In genomic region chr12:49548822-49549648, GRCh38 we compare ENCODE assay signal across 9 cellular contexts. TPM values are rescaled to one million over a fixed set of nuclear protein-coding genes. Genes with fewer than 3 reads are reported as not detected.
DNase-seq lines count a peak whose midpoint lies in the region; ATAC-seq and TF ChIP-seq lines count a peak whose summit lies in the region.
"Had no signal": no experiment of that assay in that cellular context is flagged by ENCODE, and none has a peak within 500 bp of the region (broad histone marks: within the 10 kb centered on the region; RNA-seq: fewer than 3 reads in every experiment).

No MANE protein-coding gene starts in this region.

- no peak overlapping the region for H3K27ac ChIP-seq in smooth muscle cell (ENCODE audit: low read depth)

- no peaks in the 10 kb centered on the region for H3K36me3 Mint-ChIP-seq in activated T-cell treated with anti-CD3 and anti-CD28 coated beads, Interleukin-2, amount 50 U/mL, for 72 hours (ENCODE audit: insufficient read depth in 2 of 2)

- 25% methylated on average over 65 of the region's 70 CpGs for WGBS in smooth muscle cell (ENCODE audit: low lambda C conversion rate)

- peaks cover 13% of the 10 kb centered on the region for H3K27me3 Mint-ChIP-seq in activated T-cell treated with anti-CD3 and anti-CD28 coated beads, Interleukin-2, amount 50 U/mL, for 72 hours (ENCODE audit: low read depth)

- H3K4me3 Mint-ChIP-seq in activated T-cell treated with anti-CD3 and anti-CD28 coated beads, Interleukin-2, amount 50 U/mL, for 72 hours, result peak overlapping the region; percentile 68 to 75

- peak; percentile 59 for DNase-seq in GM13977 (ENCODE audit: low spot score)
- peak; percentile 42 to 47 for DNase-seq in activated T-cell treated with anti-CD3 and anti-CD28 coated beads, Interleukin-2, amount 50 U/mL, for 72 hours
- DNase-seq in left ventricle myocardium superior, result peak; percentile 71
- no peak for DNase-seq in smooth muscle cell (lab: John Stamatoyannopoulos, UW; ENCODE audit: unreplicated experiment)
- DNase-seq in T1000 (lab: John Stamatoyannopoulos, UW), result no peak

- peaks cover 47% of the 10 kb centered on the region for H3K27me3 ChIP-seq in smooth muscle cell (ENCODE audit: low read depth)

- no peaks in the 10 kb centered on the region for H3K9me3 ChIP-seq in smooth muscle cell (replicated peaks; ENCODE audit: low read depth)

- H3F3A ChIP-seq in smooth muscle cell (ENCODE audit: low read depth), result no peaks in the 10 kb centered on the region

- H3K27ac Mint-ChIP-seq in activated T-cell treated with anti-CD3 and anti-CD28 coated beads, Interleukin-2, amount 50 U/mL, for 72 hours, result no peak overlapping the region

- peak overlapping the region; percentile 31 for H3K4me3 ChIP-seq in smooth muscle cell

- no peaks in the 10 kb centered on the region for H3K36me3 ChIP-seq in smooth muscle cell (ENCODE audit: low read depth)

- no peak overlapping the region for H2AFZ ChIP-seq in smooth muscle cell (ENCODE audit: low read depth)

- intact Hi-C loops in left ventricle myocardium superior (cut with micrococcal nuclease), result no loop called here

- H3K4me1 Mint-ChIP-seq in activated T-cell treated with anti-CD3 and anti-CD28 coated beads, Interleukin-2, amount 50 U/mL, for 72 hours (ENCODE audit: low read depth), result peaks cover 11% of the 10 kb centered on the region

- in situ Hi-C loops in GM13977 (cut with MboI; ENCODE audit: low pct_unique_long_range_greater_than_20kb, low sequenced_read_pairs, unreplicated experiment), result no loop called here

- ATAC-seq in activated T-cell treated with anti-CD3 and anti-CD28 coated beads, Interleukin-2, amount 50 U/mL, for 72 hours (replicated peaks in 1 of 2), result peak; percentile 51 to 60
- ATAC-seq in left ventricle myocardium superior (peak; percentile 32), GM21515 (IDR thresholded peaks at IDR 0.05; ENCODE audit: unreplicated experiment) (no peak), GM21423 (IDR thresholded peaks at IDR 0.05; ENCODE audit: unreplicated experiment) (no peak), HG03457 (IDR thresholded peaks at IDR 0.05; ENCODE audit: unreplicated experiment) (no peak)
- ATAC-seq: Panc1 had no signal

- no peaks in the 10 kb centered on the region for H3K9me3 Mint-ChIP-seq in activated T-cell treated with anti-CD3 and anti-CD28 coated beads, Interleukin-2, amount 50 U/mL, for 72 hours

- peaks cover 9% of the 10 kb centered on the region for H3K4me1 ChIP-seq in smooth muscle cell (ENCODE audit: low read depth)

- TF ChIP-seq CTCF in GM13977 (IDR thresholded peaks at IDR 0.05; ENCODE audit: extremely low read depth, insufficient read depth, missing control alignments) (peak; percentile 38), smooth muscle cell (IDR thresholded peaks at IDR 0.05; ENCODE audit: borderline replicate concordance, insufficient read depth, poor library complexity, severe bottlenecking) (peak; percentile 24)

- H3K9ac ChIP-seq in smooth muscle cell (ENCODE audit: low read depth), result no peak overlapping the region

- no peaks in the 10 kb centered on the region for H4K20me1 ChIP-seq in smooth muscle cell (ENCODE audit: low read depth)

- H3K79me2 ChIP-seq in smooth muscle cell (ENCODE audit: low read depth), result no peaks in the 10 kb centered on the region

- H3K4me2 ChIP-seq in smooth muscle cell, result peak overlapping the region; percentile 87

RNA-seq across cellular contexts. Expression of gene KCNH3, which starts 10.2 kb away (rescaled TPM):
- total RNA-seq in activated T-cell treated with anti-CD3 and anti-CD28 coated beads, Interleukin-2, amount 50 U/mL, for 72 hours, result 1 to 10 TPM; 1.5 to 1.7 TPM
- total RNA-seq in left ventricle myocardium superior (0.30 TPM), smooth muscle cell (0.09 and 0.40 TPM in 2 replicates)
- 0.19 and 0.94 TPM in 2 replicates for polyA plus RNA-seq in smooth muscle cell

RNA-seq across cellular contexts. Expression of gene MCRS1, which starts 18.9 kb away (rescaled TPM):
- 10 to 100 TPM; 59.4 to 73.8 TPM for total RNA-seq in activated T-cell treated with anti-CD3 and anti-CD28 coated beads, Interleukin-2, amount 50 U/mL, for 72 hours
- total RNA-seq in left ventricle myocardium superior (94.4 TPM), smooth muscle cell (41.4 and 46.4 TPM in 2 replicates)
- polyA plus RNA-seq in smooth muscle cell, result 54.4 and 55.2 TPM in 2 replicates

RNA-seq across cellular contexts. Expression of gene FAM186B, which starts 56.4 kb away (rescaled TPM):
- total RNA-seq in activated T-cell treated with anti-CD3 and anti-CD28 coated beads, Interleukin-2, amount 50 U/mL, for 72 hours, result under 1 TPM; 0.74 to 0.82 TPM
- 0.47 TPM for total RNA-seq in left ventricle myocardium superior
- 0.09 and 1.3 TPM in 2 replicates for total RNA-seq in smooth muscle cell
- 0.18 and 0.26 TPM in 2 replicates for polyA plus RNA-seq in smooth muscle cell

Comparison
In these comparisons a context has a peak if more than half of its experiments do, and no peak if none do; other contexts are left out.
1. DNase-seq: peak in GM13977 (single experiment), activated T-cell treated with anti-CD3 and anti-CD28 coated beads, Interleukin-2, amount 50 U/mL, for 72 hours (2 of 2) and left ventricle myocardium superior (single experiment); none in smooth muscle cell (single experiment) and T1000 (single experiment).
2. ATAC-seq: peak in activated T-cell treated with anti-CD3 and anti-CD28 coated beads, Interleukin-2, amount 50 U/mL, for 72 hours (2 of 2) and left ventricle myocardium superior (single experiment); none in GM21515 (single experiment), GM21423 (single experiment) and HG03457 (single experiment).